Comparison of ENCODE assay signal across 8 cellular contexts in the genomic region with DNA sequence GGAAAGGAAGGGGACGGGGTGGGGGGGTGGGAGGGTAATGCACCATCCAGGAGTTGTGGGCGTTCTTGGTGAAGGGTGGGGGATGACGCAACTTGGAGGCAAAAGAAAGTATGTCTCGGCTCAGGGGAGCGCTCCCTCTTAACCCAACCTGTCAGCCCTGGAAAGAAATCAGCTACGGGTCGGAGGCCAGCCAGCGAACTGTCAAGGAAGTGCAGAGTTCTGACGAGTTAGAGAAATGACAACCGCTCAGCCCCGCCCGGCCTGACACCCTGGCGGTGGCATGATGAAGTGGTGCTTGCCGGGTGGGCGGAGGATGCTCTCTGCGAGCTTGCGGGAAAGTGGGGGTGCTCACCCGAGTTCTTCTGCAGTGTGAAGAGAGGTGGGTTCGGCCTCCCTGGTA. TPM values are rescaled to one million over a fixed set of nuclear protein-coding genes. Genes with fewer than 3 reads are reported as not detected.
A peak's percentile ranks its signal among the peaks of the same experiment; 100 is the strongest.
DNase-seq lines count a peak whose midpoint lies in the region; ATAC-seq and TF ChIP-seq lines count a peak whose summit lies in the region.
"Not testable (repeated sequence)": the region's sequence is repeated elsewhere in the genome, so short reads cannot be mapped to it uniquely, and the experiment has no call there.

No MANE protein-coding gene starts in this region.

- H3K4me1 Mint-ChIP-seq in activated CD4-positive, alpha-beta T cell treated with anti-CD3 and anti-CD28 coated beads, Interleukin-2, amount 10 ng/mL, durations not matched to agents 24 days and 14 days, result peaks cover 14% of the 10 kb centered on the region
- peaks cover 15 to 18% (median 16%) of the 10 kb centered on the region in 3 donors for H3K4me1 Mint-ChIP-seq in naive B cell

- H3K36me3 Mint-ChIP-seq in activated CD4-positive, alpha-beta T cell treated with anti-CD3 and anti-CD28 coated beads, Interleukin-2, amount 10 ng/mL, durations not matched to agents 24 days and 14 days (ENCODE audit: low read depth); activated naive CD4-positive, alpha-beta T cell treated with anti-CD3 and anti-CD28 coated beads, Interleukin-2, amount 50 U/mL, for 72 hours; naive B cell: not testable (repeated sequence)

- not testable (repeated sequence) for H3K27ac Mint-ChIP-seq in activated CD4-positive, alpha-beta T cell treated with anti-CD3 and anti-CD28 coated beads, Interleukin-2, amount 10 ng/mL, durations not matched to agents 24 days and 14 days; activated naive CD4-positive, alpha-beta T cell treated with anti-CD3 and anti-CD28 coated beads, Interleukin-2, amount 50 U/mL, for 72 hours
- H3K27ac Mint-ChIP-seq in naive B cell, result peak overlapping the region in 3 of 6 donors; percentile 9 to 76 (median 70)

- peak; percentile 46 for TF ChIP-seq CTCF in 22Rv1 (IDR thresholded peaks at IDR 0.05)
- not testable (repeated sequence) for TF ChIP-seq CTCF in GM20000 (IDR thresholded peaks at IDR 0.05; ENCODE audit: extremely low read depth, missing control alignments)

- H3K4me3 Mint-ChIP-seq in activated CD4-positive, alpha-beta T cell treated with anti-CD3 and anti-CD28 coated beads, Interleukin-2, amount 10 ng/mL, durations not matched to agents 24 days and 14 days, result peak overlapping the region; percentile 46
- peak overlapping the region in 7 of 8 donors; percentile 36 to 69 (median 56) for H3K4me3 Mint-ChIP-seq in naive B cell

- not testable (repeated sequence) for H3K9me3 Mint-ChIP-seq in activated CD4-positive, alpha-beta T cell treated with anti-CD3 and anti-CD28 coated beads, Interleukin-2, amount 10 ng/mL, durations not matched to agents 24 days and 14 days; activated naive CD4-positive, alpha-beta T cell treated with anti-CD3 and anti-CD28 coated beads, Interleukin-2, amount 50 U/mL, for 72 hours; naive B cell

- ATAC-seq in activated naive CD4-positive, alpha-beta T cell treated with anti-CD3 and anti-CD28 coated beads, Interleukin-2, amount 50 U/mL, for 72 hours, result peak; percentile 80 to 84
- peak; percentile 91 to 93 for ATAC-seq in naive B cell (ENCODE audit: low read depth in 2 of 2)

- intact Hi-C loops in activated CD4-positive, alpha-beta T cell treated with anti-CD3 and anti-CD28 coated beads, Interleukin-2, amount 10 ng/mL, durations not matched to agents 24 days and 14 days (cut with micrococcal nuclease), result not testable (repeated sequence)

- DNase-seq in GM20000 (ENCODE audit: low spot score) (peak; percentile 30), NOMO-1 treated with DMSO at 0.1 percent for 48 hours (lab: John Stamatoyannopoulos, UW; ENCODE audit: unreplicated experiment) (peak; percentile 63), fibroblast of the conjunctiva (ENCODE audit: low read depth) (peak; percentile 60), naive B cell (peak; percentile 63)
- DNase-seq in activated CD4-positive, alpha-beta T cell treated with anti-CD3 and anti-CD28 coated beads, Interleukin-2, amount 10 ng/mL, durations not matched to agents 24 days and 14 days, result peak; percentile 92
- peak; percentile 70 to 78 for DNase-seq in activated naive CD4-positive, alpha-beta T cell treated with anti-CD3 and anti-CD28 coated beads, Interleukin-2, amount 50 U/mL, for 72 hours (ENCODE audit: low spot score in 2 of 2)
- DNase-seq in stimulated activated CD4-positive, alpha-beta T cell treated with anti-CD3 and anti-CD28 coated beads, Interleukin-4, amount 100 ng/mL, for 48 hours (ENCODE audit: low read depth in 2 of 2), result peak; percentile 36 to 58

- not testable (repeated sequence) for H3K27me3 Mint-ChIP-seq in activated CD4-positive, alpha-beta T cell treated with anti-CD3 and anti-CD28 coated beads, Interleukin-2, amount 10 ng/mL, durations not matched to agents 24 days and 14 days
- H3K27me3 Mint-ChIP-seq in naive B cell, result peaks cover 9 to 24% (median 20%) of the 10 kb centered on the region in 3 donors

- not testable (repeated sequence) for H3K27ac ChIP-seq in 22Rv1

RNA-seq across cellular contexts. Expression of a gene that starts 15.4 kb away (rescaled TPM):
- total RNA-seq in activated CD4-positive, alpha-beta T cell treated with anti-CD3 and anti-CD28 coated beads, Interleukin-2, amount 10 ng/mL, durations not matched to agents 24 days and 14 days, result 14.3 and 17.2 TPM in 2 replicates
- total RNA-seq in activated naive CD4-positive, alpha-beta T cell treated with anti-CD3 and anti-CD28 coated beads, Interleukin-2, amount 50 U/mL, for 72 hours, result 10 to 100 TPM in 1 of 2 donors, 1 to 10 TPM in 1; 9.2 to 25.7 TPM
- polyA plus RNA-seq in naive B cell (ENCODE audit: low read depth in 6 of 6), result not detected

Comparison
In these comparisons a context has a peak if more than half of its experiments do, and no peak if none do; other contexts are left out.
1. DNase-seq: peak in every context shown above with its lines; median percentile 92 in activated CD4-positive, alpha-beta T cell treated with anti-CD3 and anti-CD28 coated beads, Interleukin-2, amount 10 ng/mL, durations not matched to agents 24 days and 14 days; 74 in activated naive CD4-positive, alpha-beta T cell treated with anti-CD3 and anti-CD28 coated beads, Interleukin-2, amount 50 U/mL, for 72 hours; 63 in NOMO-1 treated with DMSO at 0.1 percent for 48 hours; 63 in naive B cell; 60 in fibroblast of the conjunctiva; 47 in stimulated activated CD4-positive, alpha-beta T cell treated with anti-CD3 and anti-CD28 coated beads, Interleukin-4, amount 100 ng/mL, for 48 hours; 30 in GM20000.